Comparison of ENCODE assay signal across 2 cellular contexts in genomic region chr2:100736121-100736915, GRCh38.
TF ChIP-seq lines count a peak whose summit lies in the region.

No MANE protein-coding gene starts in this region.

TF ChIP-seq in IMR-90, 13 proteins besides CTCF, POLR2A, EP300 and RAD21:
- TF ChIP-seq MAFK (IDR thresholded peaks at IDR 0.05; ENCODE audit: low read depth, low read length): no peak
- no peak for TF ChIP-seq MAZ (IDR thresholded peaks at IDR 0.05; ENCODE audit: borderline replicate concordance, low read depth, low read length)
- no peak for TF ChIP-seq FOS (IDR thresholded peaks at IDR 0.05; ENCODE audit: low read depth, low read length)
- TF ChIP-seq RCOR1 (IDR thresholded peaks at IDR 0.05; ENCODE audit: insufficient replicate concordance, low read length): no peak
- no peak for TF ChIP-seq BHLHE40 (IDR thresholded peaks at IDR 0.05; ENCODE audit: low read depth, low read length)

TF ChIP-seq in K562, 482 proteins besides CTCF, POLR2A, EP300 and RAD21:
- TF ChIP-seq FOXP4 (CRISPR knock-in tag; IDR thresholded peaks at IDR 0.05; ENCODE audit: borderline replicate concordance) (no peak), CAMTA2 (CRISPR knock-in tag; conservative IDR thresholded peaks at IDR 0.05) (no peak), KLF1 (tag; IDR thresholded peaks at IDR 0.05) (no peak), ZNF280A (IDR thresholded peaks at IDR 0.05; ENCODE audit: low read depth, partially characterized antibody) (no peak), SIX5 (IDR thresholded peaks at IDR 0.05; ENCODE audit: borderline replicate concordance in 1 of 2, insufficient read depth in 1 of 2, low read depth in 1 of 2, low read length in 2 of 2) (no peak), PML (IDR thresholded peaks at IDR 0.05; ENCODE audit: low read length) (no peak), ZNF507 (tag; conservative IDR thresholded peaks at IDR 0.05) (no peak), GATAD2B (IDR thresholded peaks at IDR 0.05; ENCODE audit: borderline replicate concordance) (no peak)
